ENCODE assay signal across 8 cellular contexts in the genomic region with DNA sequence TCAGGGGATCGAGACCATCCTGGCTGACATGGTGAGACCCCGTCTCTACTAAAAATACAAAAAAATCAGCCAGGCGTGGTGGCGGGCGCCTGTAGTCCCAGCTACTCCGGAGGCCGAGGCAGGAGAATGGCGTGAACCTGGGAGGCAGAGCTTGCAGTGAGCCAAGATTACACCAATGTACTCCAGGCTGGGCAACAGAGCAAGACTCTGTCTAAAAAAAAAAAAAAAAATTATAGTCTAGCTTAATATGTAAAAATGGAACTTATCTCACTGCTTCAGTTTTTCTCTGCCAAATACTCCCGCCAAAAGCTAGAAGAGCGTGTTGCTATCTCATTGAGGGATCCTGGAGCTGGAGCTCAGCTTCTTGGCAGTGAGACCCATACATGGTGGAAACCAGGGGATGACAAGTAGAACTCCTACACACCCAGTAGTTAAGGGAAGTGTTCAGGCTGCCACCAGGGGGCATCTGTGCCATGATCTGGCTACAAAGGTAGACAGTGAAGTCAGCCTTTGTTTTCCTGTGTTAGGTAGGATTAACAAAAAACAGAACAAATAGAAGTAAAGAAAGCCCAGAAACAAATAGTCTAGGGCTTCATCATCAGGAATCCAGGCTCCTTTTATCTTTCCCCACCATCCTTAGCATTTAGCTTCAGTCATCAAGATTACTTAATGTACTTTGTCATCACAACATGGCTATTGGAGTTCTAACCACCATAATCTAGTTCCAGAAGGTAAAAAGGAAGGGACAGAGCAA. TPM values are rescaled to one million over a fixed set of nuclear protein-coding genes. Genes with fewer than 3 reads are reported as not detected.
A peak's percentile ranks its signal among the peaks of the same experiment; 100 is the strongest.
DNase-seq lines count a peak whose midpoint lies in the region; ATAC-seq and TF ChIP-seq lines count a peak whose summit lies in the region.

No MANE protein-coding gene starts in this region.

- no peaks in the 10 kb centered on the region for H3K4me1 ChIP-seq in lung (ENCODE audit: control insufficient read depth in 2 of 2, insufficient read depth in 2 of 2, low read length in 2 of 2)

- WGBS in lung, 2 donors = 82% methylated on average over 10 of the region's 10 CpGs

- DNase-seq in NCI-H748 treated with DMSO at 0.1 percent for 48 hours (lab: John Stamatoyannopoulos, UW) (peak; percentile 50), ecto neural progenitor cell (ENCODE audit: low spot score) (peak; percentile 75), lung (ENCODE audit: low spot score) (peak; percentile 85)
- peak; percentile 91 for DNase-seq in activated CD4-positive, alpha-beta T cell treated with anti-CD3 and anti-CD28 coated beads, Interleukin-2, amount 50 U/mL, for 4 hours
- DNase-seq in stimulated activated CD8-positive, alpha-beta memory T cell treated with anti-CD3 and anti-CD28 coated beads, Interleukin-15, amount 100 ng/mL, for 24 hours (ENCODE audit: low read depth) = peak; percentile 47

- no peaks in the 10 kb centered on the region for H3K27me3 ChIP-seq in lung (ENCODE audit: control insufficient read depth, insufficient read depth)

- ATAC-seq in HG03378 (IDR thresholded peaks at IDR 0.05; ENCODE audit: unreplicated experiment) = peak; percentile 55
- peak; percentile 65 for ATAC-seq in lung (ENCODE audit: insufficient read depth, low FRiP score)
- no peak for ATAC-seq in GM19328 (IDR thresholded peaks at IDR 0.05; ENCODE audit: unreplicated experiment)

- H3K36me3 ChIP-seq in lung (ENCODE audit: control insufficient read depth in 2 of 2, insufficient read depth in 2 of 2, low read length in 2 of 2) = peaks cover 0 to 3% of the 10 kb centered on the region in 2 donors

- no peaks in the 10 kb centered on the region for H3K9me3 ChIP-seq in lung (ENCODE audit: control insufficient read depth in 2 of 2, insufficient read depth in 1 of 2, low read length in 1 of 2)

- no peak overlapping the region for H3K27ac ChIP-seq in lung (ENCODE audit: low read depth in 1 of 2, low read length in 1 of 2)

- TF ChIP-seq CTCF in GM12801 (IDR thresholded peaks at IDR 0.05; ENCODE audit: extremely low read depth, insufficient read length) = peak; percentile 11
- peak; percentile 84 for TF ChIP-seq CTCF in lung (IDR thresholded peaks at IDR 0.05; ENCODE audit: control extremely low read depth, extremely low read depth)

- no peak overlapping the region for H3K4me3 ChIP-seq in lung

RNA-seq across cellular contexts. Expression of gene GLIPR2, which starts 33.6 kb away (rescaled TPM):
- total RNA-seq in lung = 100 to 1,000 TPM in 1 of 2 donors, 10 to 100 TPM in 1; 17.4 to 112 TPM
- 10 to 100 TPM; 61.6 to 90.0 TPM for polyA plus RNA-seq in lung
